ENCODE assay signal across 10 cellular contexts in genomic region chr2:218871345-218872302, GRCh38. TPM values are rescaled to one million over a fixed set of nuclear protein-coding genes. Genes with fewer than 3 reads are reported as not detected.
A peak's percentile ranks its signal among the peaks of the same experiment; 100 is the strongest.
DNase-seq lines count a peak whose midpoint lies in the region; ATAC-seq and TF ChIP-seq lines count a peak whose summit lies in the region.
"Had no signal": no experiment of that assay in that cellular context is flagged by ENCODE, and none has a peak within 500 bp of the region (broad histone marks: within the 10 kb centered on the region; RNA-seq: fewer than 3 reads in every experiment).

No MANE protein-coding gene starts in this region.

- H3K9me2 ChIP-seq in neural cell (ENCODE audit: insufficient read depth, low read length) = no peaks in the 10 kb centered on the region

- peaks cover 99% of the 10 kb centered on the region for H3K27me3 Mint-ChIP-seq in H9 (ENCODE audit: low read depth)

- DNase-seq in COLO668 (lab: John Stamatoyannopoulos, UW; ENCODE audit: unreplicated experiment) = peak; percentile 31
- no peak for DNase-seq in H9
- DNase-seq in ascending aorta (ENCODE audit: low spot score in 2 of 2) = no peak
- DNase-seq in NK-92 treated with Interleukin-12 subunit alpha and Interleukin-12 subunit beta, amount 100 ng/mL, for 24 hours (lab: John Stamatoyannopoulos, UW) = no peak
- DNase-seq in effector CD8-positive, alpha-beta T cell (lab: John Stamatoyannopoulos, UW) = no peak

- H3K9me3 ChIP-seq in H9 (ENCODE audit: control insufficient read depth, low read depth, low read length) (no peaks in the 10 kb centered on the region), ascending aorta (no peaks in the 10 kb centered on the region), neural cell (ENCODE audit: low read length) (no peaks in the 10 kb centered on the region)

- H2AFZ ChIP-seq in H9 (ENCODE audit: low read length) = no peak overlapping the region
- H2AFZ ChIP-seq in neural cell (ENCODE audit: low read depth, low read length) = no peak overlapping the region

- no peak for TF ChIP-seq EP300 in neural cell (conservative IDR thresholded peaks at IDR 0.05; ENCODE audit: poor library complexity, severe bottlenecking)

- H3F3A ChIP-seq in neural cell (ENCODE audit: insufficient read depth, low read length, poor library complexity, severe bottlenecking) = no peaks in the 10 kb centered on the region

- no CpG with 5 or more reads among the region's 60 CpGs for WGBS in H9 (ENCODE audit: extremely low coverage, insufficient read length, low lambda C conversion rate)

- intact Hi-C loops in ascending aorta (cut with DNase I) = no loop called here

- H3K4me3 Mint-ChIP-seq in H9 = peak overlapping the region in 1 of 2 experiments; percentile 53; a peak in 2 of 5 replicates

- H4K20me1 ChIP-seq in H9 (ENCODE audit: control insufficient read depth, insufficient read depth, insufficient read length) (no peaks in the 10 kb centered on the region), neural cell (ENCODE audit: insufficient read depth) (no peaks in the 10 kb centered on the region)

- H3K27ac Mint-ChIP-seq in H9 = no peak overlapping the region

- ATAC-seq in GM19395 (IDR thresholded peaks at IDR 0.05; ENCODE audit: unreplicated experiment) = no peak
- no peak for ATAC-seq in GM19023 (IDR thresholded peaks at IDR 0.05; ENCODE audit: unreplicated experiment)

- no peaks in the 10 kb centered on the region for H3K4me1 ChIP-seq in H9 (ENCODE audit: insufficient read depth, low read length)
- peaks cover 3 to 4% of the 10 kb centered on the region in 2 donors for H3K4me1 ChIP-seq in ascending aorta

- no peak overlapping the region for H2BK120ac ChIP-seq in H9 (ENCODE audit: low read depth, low read length, poor library complexity, severe bottlenecking)

- no peak for TF ChIP-seq RAD21 in neural cell (conservative IDR thresholded peaks at IDR 0.05)

- no peak overlapping the region for H3K56ac ChIP-seq in H9 (ENCODE audit: insufficient read length, low read depth, low read length)

- H3K23me2 ChIP-seq in H9 (ENCODE audit: insufficient read length, low read depth, low read length, poor library complexity, severe bottlenecking) = peaks cover 2% of the 10 kb centered on the region

- H3K4me1 Mint-ChIP-seq in H9 = peaks cover 9 to 18% of the 10 kb centered on the region in 2 experiments

- H3K4me2 ChIP-seq in H9 (ENCODE audit: insufficient read depth, insufficient read length, low read length) = peak overlapping the region; percentile 4
- H3K4me2 ChIP-seq in neural cell (ENCODE audit: low read length) = no peak overlapping the region

- no peak overlapping the region for H4K5ac ChIP-seq in H9 (ENCODE audit: insufficient read length, low read depth, low read length)

- no peak overlapping the region for H3K9ac ChIP-seq in H9 (ENCODE audit: extremely low read depth, insufficient read length, low read length)
- no peak overlapping the region for H3K9ac ChIP-seq in neural cell (ENCODE audit: low read length)

- H3T11ph ChIP-seq in H9 (ENCODE audit: low read length) = no peak overlapping the region

- H3K18ac ChIP-seq in H9 (ENCODE audit: insufficient read length, low read depth, low read length) = no peak overlapping the region

- H2BK5ac ChIP-seq in H9 (ENCODE audit: insufficient read length, low read length) = no peak overlapping the region

- no peak overlapping the region for H2AK5ac ChIP-seq in H9 (ENCODE audit: insufficient read length, low read length)

- H4K8ac ChIP-seq in H9 (replicated peaks; ENCODE audit: insufficient read length, low read depth, low read length) = no peak overlapping the region

- TF ChIP-seq CTCF in H9 (conservative IDR thresholded peaks at IDR 0.05) (no peak), ascending aorta (IDR thresholded peaks at IDR 0.05) (no peak), neural cell (IDR thresholded peaks at IDR 0.05; ENCODE audit: poor library complexity, severe bottlenecking) (no peak)

- H3K27ac ChIP-seq in H9 (ENCODE audit: insufficient read length, low read depth, low read length) (no peak overlapping the region), ascending aorta (no peak overlapping the region), neural cell (ENCODE audit: low read length) (no peak overlapping the region)

- H2BK20ac ChIP-seq in H9 (ENCODE audit: low read depth, low read length, poor library complexity, severe bottlenecking) = no peak overlapping the region

- peak overlapping the region; percentile 48 to 61 for H3K4me3 ChIP-seq in ascending aorta
- peak overlapping the region; percentile 29 for H3K4me3 ChIP-seq in neural cell (ENCODE audit: low read length)

- no peak overlapping the region for H3K23ac ChIP-seq in H9 (ENCODE audit: insufficient read length, low read depth, low read length)

- H3K36me3 Mint-ChIP-seq in H9 (ENCODE audit: insufficient read depth in 1 of 3, low read depth in 3 of 3) = no peaks in the 10 kb centered on the region; a peak in 1 of 7 replicates

- no peak overlapping the region for H2BK15ac ChIP-seq in H9 (ENCODE audit: low read depth, low read length)

- H3K14ac ChIP-seq in H9 (ENCODE audit: insufficient read depth, low read length) = no peak overlapping the region; the same call in 1 of the 2 replicates

- H3K4ac ChIP-seq in H9 (ENCODE audit: low read depth, low read length) = no peak overlapping the region

- H3K27me3 ChIP-seq in H9 (ENCODE audit: insufficient read depth, low read length) = peaks cover 97% of the 10 kb centered on the region
- peaks cover 7% of the 10 kb centered on the region for H3K27me3 ChIP-seq in ascending aorta
- H3K27me3 ChIP-seq in neural cell (ENCODE audit: insufficient read depth, low read depth, low read length) = peaks cover 99% of the 10 kb centered on the region

- H3K36me3 ChIP-seq in ascending aorta (no peaks in the 10 kb centered on the region), neural cell (ENCODE audit: insufficient read depth, low read length) (no peaks in the 10 kb centered on the region)

- no peak overlapping the region for H4K91ac ChIP-seq in H9 (ENCODE audit: insufficient read length, low read depth, low read length)

- H2BK12ac ChIP-seq in H9 (ENCODE audit: insufficient read length, low read depth, low read length) = no peak overlapping the region

- H3K79me1 ChIP-seq in H9 (ENCODE audit: insufficient read depth, low read depth, low read length, poor library complexity, severe bottlenecking) = no peaks in the 10 kb centered on the region

- peaks cover 2 to 3% of the 10 kb centered on the region in 2 experiments; a peak in 4 of 5 replicates for H3K9me3 Mint-ChIP-seq in H9

- H3K79me2 ChIP-seq in H9 (ENCODE audit: insufficient read depth, low read length) = no peaks in the 10 kb centered on the region
- H3K79me2 ChIP-seq in neural cell (replicated peaks; ENCODE audit: insufficient read depth, low read length) = no peaks in the 10 kb centered on the region

TF ChIP-seq in neural cell, 6 proteins besides CTCF, POLR2A, EP300 and RAD21:
- TF ChIP-seq POLR2AphosphoS5 (IDR thresholded peaks at IDR 0.05) (peak; percentile 39), TAF1 (IDR thresholded peaks at IDR 0.05; ENCODE audit: low read depth) (no peak), MXI1 (conservative IDR thresholded peaks at IDR 0.05; ENCODE audit: poor library complexity, severe bottlenecking) (no peak)

RNA-seq across cellular contexts. Expression of gene WNT10A, which starts 9.0 kb away (rescaled TPM):
- total RNA-seq in H9 (2021) (not detected in 2 replicates), ascending aorta (not detected)
- polyA plus RNA-seq in neural cell = 0.14 and 0.20 TPM in 2 replicates
- not detected in 2 replicates for polyA minus RNA-seq in neural cell
- total RNA-seq: fibroblast of lung, temporal lobe had no signal
- polyA plus RNA-seq: fibroblast of lung had no signal

RNA-seq across cellular contexts. Expression of gene WNT6, which starts 12.0 kb away (rescaled TPM):
- total RNA-seq in H9 (2021) = not detected in 2 replicates
- total RNA-seq in ascending aorta = 1.2 TPM
- polyA plus RNA-seq in neural cell = not detected in 2 replicates
- polyA minus RNA-seq in neural cell = not detected in 2 replicates
- total RNA-seq: fibroblast of lung, temporal lobe had no signal
- polyA plus RNA-seq: fibroblast of lung had no signal

RNA-seq across cellular contexts. Expression of gene PRKAG3, which starts 40.0 kb away (rescaled TPM):
- total RNA-seq in H9 (2021) (not detected in 2 replicates), ascending aorta (not detected)
- not detected in 2 replicates for polyA plus RNA-seq in neural cell
- polyA minus RNA-seq in neural cell = not detected in 2 replicates
- total RNA-seq: temporal lobe had no signal
- polyA plus RNA-seq: fibroblast of lung had no signal
